Comparison of ENCODE assay signal across 9 cellular contexts in the genomic region with DNA sequence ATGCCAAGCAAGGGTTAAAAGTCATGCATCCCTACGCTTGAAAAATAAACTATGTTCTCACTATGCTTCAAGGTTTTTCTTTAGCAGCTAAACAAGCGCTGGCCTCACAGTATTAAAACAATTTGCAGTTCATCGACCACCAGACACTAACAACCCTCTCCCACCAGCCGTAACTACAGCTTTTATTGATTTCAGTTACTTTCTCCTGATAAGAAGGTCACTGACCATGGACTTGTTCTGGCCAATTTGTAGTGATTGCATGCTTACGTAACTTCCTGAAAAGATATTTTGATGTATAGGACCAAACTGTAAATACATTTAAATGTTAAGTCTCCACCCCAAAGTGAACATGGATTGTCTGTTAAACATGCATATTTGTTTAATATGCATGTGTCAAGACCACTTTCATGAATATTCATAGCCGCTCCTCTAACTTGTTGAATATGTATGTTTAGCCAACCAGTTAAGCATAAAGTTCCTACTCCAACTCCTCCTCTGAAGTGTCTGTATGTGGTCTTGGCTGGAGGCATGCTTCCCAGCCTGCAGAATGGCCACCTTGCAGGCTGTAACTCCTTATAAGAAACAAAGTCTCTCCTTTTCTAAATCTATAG. TPM values are rescaled to one million over a fixed set of nuclear protein-coding genes. Genes with fewer than 3 reads are reported as not detected.
DNase-seq lines count a peak whose midpoint lies in the region; ATAC-seq and TF ChIP-seq lines count a peak whose summit lies in the region.
"Had no signal": no experiment of that assay in that cellular context is flagged by ENCODE, and none has a peak within 500 bp of the region (broad histone marks: within the 10 kb centered on the region; RNA-seq: fewer than 3 reads in every experiment).

No MANE protein-coding gene starts in this region.

- DNase-seq in activated T-cell treated with anti-CD3 and anti-CD28 coated beads, Interleukin-2, amount 50 U/mL, for 4 hours, result no peak
- DNase-seq in activated T-cell treated with anti-CD3 and anti-CD28 coated beads for 4 hours, result no peak
- DNase-seq in NB4 (ENCODE audit: low read depth), result peak; percentile 39
- DNase-seq in central memory CD8-positive, alpha-beta T cell (ENCODE audit: low spot score in 2 of 2), result no peak
- DNase-seq in progenitor cell of endocrine pancreas (ENCODE audit: low spot score, unreplicated experiment), result no peak
- no peak for DNase-seq in stimulated activated CD8-positive, alpha-beta memory T cell treated with anti-CD3 and anti-CD28 coated beads, Interleukin-4, amount 100 ng/mL, for 48 hours
- DNase-seq: activated naive CD4-positive, alpha-beta T cell treated with anti-CD3 and anti-CD28 coated beads, Interleukin-2, amount 50 U/mL, for 16 hours had no signal

- no peaks in the 10 kb centered on the region for H3K27me3 Mint-ChIP-seq in activated T-cell treated with anti-CD3 and anti-CD28 coated beads, Interleukin-2, amount 50 U/mL, for 4 hours (ENCODE audit: low read depth)
- H3K27me3 Mint-ChIP-seq in central memory CD8-positive, alpha-beta T cell, result no peaks in the 10 kb centered on the region
- no peaks in the 10 kb centered on the region for H3K27me3 Mint-ChIP-seq in progenitor cell of endocrine pancreas

- peaks cover 27% of the 10 kb centered on the region for H3K4me1 Mint-ChIP-seq in activated T-cell treated with anti-CD3 and anti-CD28 coated beads, Interleukin-2, amount 50 U/mL, for 4 hours (ENCODE audit: low read depth)
- peaks cover 33% of the 10 kb centered on the region for H3K4me1 Mint-ChIP-seq in central memory CD8-positive, alpha-beta T cell
- peaks cover 19% of the 10 kb centered on the region for H3K4me1 Mint-ChIP-seq in progenitor cell of endocrine pancreas (ENCODE audit: low read depth)

- no peak for ATAC-seq in activated T-cell treated with anti-CD3 and anti-CD28 coated beads, Interleukin-2, amount 50 U/mL, for 4 hours
- ATAC-seq in central memory CD8-positive, alpha-beta T cell (replicated peaks; ENCODE audit: extremely low read depth, poor library complexity, severe bottlenecking), result no peak
- ATAC-seq in HG02981 (IDR thresholded peaks at IDR 0.05; ENCODE audit: unreplicated experiment) (no peak), HG03354 (IDR thresholded peaks at IDR 0.05; ENCODE audit: poor library complexity, severe bottlenecking, unreplicated experiment) (no peak)

- TF ChIP-seq CTCF in NB4 (IDR thresholded peaks at IDR 0.05; ENCODE audit: low read depth, low read length), result no peak
- no peak for TF ChIP-seq CTCF in progenitor cell of endocrine pancreas (IDR thresholded peaks at IDR 0.05; ENCODE audit: unreplicated experiment)

- no peaks in the 10 kb centered on the region for H3K9me3 Mint-ChIP-seq in activated T-cell treated with anti-CD3 and anti-CD28 coated beads, Interleukin-2, amount 50 U/mL, for 4 hours
- H3K9me3 Mint-ChIP-seq in central memory CD8-positive, alpha-beta T cell, result no peaks in the 10 kb centered on the region
- no peaks in the 10 kb centered on the region for H3K9me3 Mint-ChIP-seq in progenitor cell of endocrine pancreas (ENCODE audit: low read depth)

- TF ChIP-seq POLR2A in NB4 (IDR thresholded peaks at IDR 0.05; ENCODE audit: extremely low read depth, insufficient read length), result no peak

- H3K36me3 Mint-ChIP-seq in activated T-cell treated with anti-CD3 and anti-CD28 coated beads, Interleukin-2, amount 50 U/mL, for 4 hours (ENCODE audit: insufficient read depth), result peaks cover 2% of the 10 kb centered on the region
- peaks cover 15% of the 10 kb centered on the region for H3K36me3 Mint-ChIP-seq in central memory CD8-positive, alpha-beta T cell (ENCODE audit: insufficient read depth)
- no peaks in the 10 kb centered on the region for H3K36me3 Mint-ChIP-seq in progenitor cell of endocrine pancreas (ENCODE audit: insufficient read depth)

- peak overlapping the region; percentile 97 for H3K4me3 Mint-ChIP-seq in activated T-cell treated with anti-CD3 and anti-CD28 coated beads, Interleukin-2, amount 50 U/mL, for 4 hours
- peak overlapping the region; percentile 100 for H3K4me3 Mint-ChIP-seq in central memory CD8-positive, alpha-beta T cell
- H3K4me3 Mint-ChIP-seq in progenitor cell of endocrine pancreas (ENCODE audit: low read depth), result peak overlapping the region; percentile 98

- H3K4me3 ChIP-seq in NB4 (ENCODE audit: low read depth, low read length), result no peak overlapping the region

- no peak overlapping the region for H3K27ac Mint-ChIP-seq in central memory CD8-positive, alpha-beta T cell (ENCODE audit: low read depth)
- peak overlapping the region; percentile 99 for H3K27ac Mint-ChIP-seq in progenitor cell of endocrine pancreas

RNA-seq across cellular contexts. Expression of gene THOC1, which starts 1.7 kb away (rescaled TPM):
- total RNA-seq in activated T-cell treated with anti-CD3 and anti-CD28 coated beads, Interleukin-2, amount 50 U/mL, for 4 hours, result 10 to 100 TPM; 51.5 to 54.6 (median 51.6) TPM
- total RNA-seq in progenitor cell of endocrine pancreas, result 92.9 and 102 TPM in 2 replicates
